In the genomic region with DNA sequence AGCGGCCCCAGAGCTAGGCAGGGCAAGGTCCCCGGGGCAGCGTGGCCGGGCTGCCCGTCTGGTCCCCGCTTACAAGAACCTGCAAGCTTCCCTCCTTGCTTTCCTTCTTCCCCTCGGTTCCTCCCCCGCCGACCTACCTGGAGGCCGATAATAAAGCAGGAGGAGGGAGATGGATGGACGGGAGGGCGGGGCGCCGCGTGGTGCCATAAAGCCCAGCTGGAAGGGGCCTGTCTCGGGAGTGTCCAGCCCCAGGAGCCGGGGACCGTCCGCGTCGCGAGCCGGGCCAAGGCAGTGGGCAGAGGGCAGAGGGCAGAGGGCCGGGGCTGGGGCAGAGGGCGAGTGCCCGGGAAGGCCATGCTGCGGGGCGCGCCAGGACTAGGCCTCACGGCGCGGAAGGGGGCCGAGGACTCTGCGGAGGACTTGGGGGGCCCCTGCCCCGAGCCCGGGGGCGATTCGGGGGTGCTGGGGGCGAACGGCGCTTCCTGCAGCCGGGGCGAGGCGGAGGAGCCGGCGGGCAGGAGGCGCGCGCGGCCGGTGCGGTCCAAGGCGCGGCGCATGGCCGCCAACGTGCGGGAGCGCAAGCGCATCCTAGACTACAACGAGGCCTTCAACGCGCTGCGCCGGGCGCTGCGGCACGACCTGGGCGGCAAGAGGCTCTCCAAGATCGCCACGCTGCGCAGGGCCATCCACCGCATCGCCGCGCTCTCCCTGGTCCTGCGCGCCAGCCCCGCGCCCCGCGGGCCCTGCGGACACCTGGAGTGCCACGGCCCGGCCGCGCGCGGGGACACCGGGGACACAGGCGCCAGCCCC, we compare ENCODE assay signal across 16 cellular contexts. TPM values are rescaled to one million over a fixed set of nuclear protein-coding genes. Genes with fewer than 3 reads are reported as not detected.
DNase-seq lines count a peak whose midpoint lies in the region; ATAC-seq and TF ChIP-seq lines count a peak whose summit lies in the region.
"Had no signal": no experiment of that assay in that cellular context is flagged by ENCODE, and none has a peak within 500 bp of the region (broad histone marks: within the 10 kb centered on the region; RNA-seq: fewer than 3 reads in every experiment).

TSS of gene BHLHA9 (plus strand) at position 235 of the 810 bp plus-strand sequence. CDS start at position 355, 120 bp downstream.

- H4K20me1 ChIP-seq in HCT116 (ENCODE audit: insufficient read depth), result no peaks in the 10 kb centered on the region
- H4K20me1 ChIP-seq in mammary epithelial cell (ENCODE audit: insufficient read depth, low read length), result no peaks in the 10 kb centered on the region

- no peak within 1 kb of the TSS for H3K4me3 ChIP-seq in CD4-positive, CD25-positive, alpha-beta regulatory T cell (ENCODE audit: low read depth, low read length)
- H3K4me3 ChIP-seq in HCT116 (replicated peaks in 1 of 2; ENCODE audit: low read depth in 1 of 2, low read length in 2 of 2), result no peak within 1 kb of the TSS
- no peak within 1 kb of the TSS for H3K4me3 ChIP-seq in mammary epithelial cell (replicated peaks in 1 of 3; ENCODE audit: insufficient read depth in 1 of 3, low read depth in 2 of 3, low read length in 3 of 3)
- H3K4me3 ChIP-seq in MG63, result no peak within 1 kb of the TSS

- 87% methylated on average over 3 of the region's 91 CpGs for WGBS in mammary epithelial cell (ENCODE audit: low coverage, missing lambda C conversion rate)

- H3K27ac Mint-ChIP-seq in CD4-positive, CD25-positive, alpha-beta regulatory T cell, result peak within 1 kb of the TSS in 1 of 3 donors; percentile 9
- H3K27ac Mint-ChIP-seq in nephron progenitor cell, result no peak within 1 kb of the TSS

- peaks cover 30% of the 10 kb centered on the region for H3K27me3 Mint-ChIP-seq in CD4-positive, CD25-positive, alpha-beta regulatory T cell
- peaks cover 22% of the 10 kb centered on the region for H3K27me3 Mint-ChIP-seq in nephron progenitor cell (ENCODE audit: low read depth, poor library complexity)

- ATAC-seq in CD4-positive, CD25-positive, alpha-beta regulatory T cell (ENCODE audit: low read depth in 2 of 2), result no peak
- ATAC-seq in HCT116, result no peak
- no peak for ATAC-seq in GM21529 (IDR thresholded peaks at IDR 0.05; ENCODE audit: unreplicated experiment)
- ATAC-seq: right cardiac atrium had no signal

- dilution Hi-C loops in mammary epithelial cell (cut with HindIII; ENCODE audit: low sequenced_read_pairs), result no loop called here

- H3K4me1 ChIP-seq in CD4-positive, CD25-positive, alpha-beta regulatory T cell (ENCODE audit: control insufficient read depth, insufficient read depth, low read length, poor library complexity, severe bottlenecking), result peaks cover 16% of the 10 kb centered on the region
- H3K4me1 ChIP-seq in HCT116 (ENCODE audit: control insufficient read depth in 1 of 2, insufficient read depth in 2 of 2, low read length in 2 of 2) (peaks cover 28 to 34% of the 10 kb centered on the region in 2 experiments), mammary epithelial cell (ENCODE audit: insufficient read depth, low read length) (no peaks in the 10 kb centered on the region)

- TF ChIP-seq POLR2A in HCT116 (IDR thresholded peaks at IDR 0.05; ENCODE audit: borderline replicate concordance, extremely low read depth, insufficient read depth, insufficient read length), result no peak

- no peaks in the 10 kb centered on the region for H3K9me2 ChIP-seq in HCT116 (ENCODE audit: insufficient read depth)

- H3K9ac ChIP-seq in HCT116 (ENCODE audit: low read length), result peak within 1 kb of the TSS; percentile 72; the same call in 1 of the 2 replicates
- no peak within 1 kb of the TSS for H3K9ac ChIP-seq in mammary epithelial cell (ENCODE audit: insufficient read depth, low read length)

- H3K4me1 Mint-ChIP-seq in CD4-positive, CD25-positive, alpha-beta regulatory T cell, result peaks cover 0 to 20% (median 7%) of the 10 kb centered on the region in 4 donors
- peaks cover 51% of the 10 kb centered on the region for H3K4me1 Mint-ChIP-seq in nephron progenitor cell

- H3K9me3 Mint-ChIP-seq in CD4-positive, CD25-positive, alpha-beta regulatory T cell, result no peaks in the 10 kb centered on the region
- no peaks in the 10 kb centered on the region for H3K9me3 Mint-ChIP-seq in nephron progenitor cell

- no peak for TF ChIP-seq RAD21 in HCT116 (IDR thresholded peaks at IDR 0.05; ENCODE audit: low read depth)

- no peak within 1 kb of the TSS for H2AFZ ChIP-seq in HCT116 (ENCODE audit: low read depth, low read length, poor library complexity, severe bottlenecking)
- H2AFZ ChIP-seq in mammary epithelial cell (ENCODE audit: low read depth, low read length), result peak within 1 kb of the TSS; percentile 20

- no peak within 1 kb of the TSS for H3K27ac ChIP-seq in CD4-positive, CD25-positive, alpha-beta regulatory T cell (ENCODE audit: insufficient read depth, low read length, poor library complexity, severe bottlenecking)
- H3K27ac ChIP-seq in HCT116 (ENCODE audit: low read depth, low read length) (peak within 1 kb of the TSS; percentile 86), mammary epithelial cell (ENCODE audit: insufficient read depth, low read depth, low read length) (no peak within 1 kb of the TSS)

- no peak for TF ChIP-seq CTCF in HCT116 (IDR thresholded peaks at IDR 0.05 in 2 of 3, conservative IDR thresholded peaks at IDR 0.05 in 1 of 3; ENCODE audit: borderline replicate concordance in 1 of 3, insufficient read depth in 1 of 3, low read depth in 2 of 3, low read length in 2 of 3)
- no peak for TF ChIP-seq CTCF in mammary epithelial cell (conservative IDR thresholded peaks at IDR 0.05 in 1 of 2, IDR thresholded peaks at IDR 0.05 in 1 of 2; ENCODE audit: extremely low read depth in 1 of 2, insufficient read depth in 1 of 2, low read depth in 1 of 2, low read length in 2 of 2)
- no peak for TF ChIP-seq CTCF in nephron progenitor cell (IDR thresholded peaks at IDR 0.05)

- POLR2A ChIA-PET in HCT116 (lab: Charles Lee), result no interaction called here

- intact Hi-C loops in HCT116 (cut with micrococcal nuclease) (no loop called here), mammary epithelial cell (cut with micrococcal nuclease) (no loop called here)

- no peaks in the 10 kb centered on the region for H3K9me3 ChIP-seq in CD4-positive, CD25-positive, alpha-beta regulatory T cell (ENCODE audit: control insufficient read depth in 2 of 2, low read length in 2 of 2)
- no peaks in the 10 kb centered on the region for H3K9me3 ChIP-seq in HCT116 (ENCODE audit: control insufficient read depth in 1 of 2, insufficient read depth in 1 of 2, low read depth in 1 of 2, low read length in 2 of 2)
- H3K9me3 ChIP-seq in mammary epithelial cell (replicated peaks; ENCODE audit: insufficient read depth, low read length), result no peaks in the 10 kb centered on the region
- no peaks in the 10 kb centered on the region for H3K9me3 ChIP-seq in MG63

- peak within 1 kb of the TSS; percentile 61 to 93 (median 80) for H3K4me3 Mint-ChIP-seq in CD4-positive, CD25-positive, alpha-beta regulatory T cell
- H3K4me3 Mint-ChIP-seq in nephron progenitor cell, result peak within 1 kb of the TSS; percentile 92

- peak within 1 kb of the TSS; percentile 92 for H3K4me2 ChIP-seq in HCT116 (ENCODE audit: low read length)
- H3K4me2 ChIP-seq in mammary epithelial cell (ENCODE audit: insufficient read depth, low read depth, low read length), result no peak within 1 kb of the TSS

- in situ Hi-C loops in mammary epithelial cell (cut with MboI; ENCODE audit: low sequenced_read_pairs in 2 of 2), result loop anchor here in 1 of 2 donors (25.0 kb wide), 2 partner anchors 242 to 367 kb away; partner anchors contain the start of genes INPP5K, RILP, SCARF1 and SLC43A2

- DNase-seq in CD4-positive, CD25-positive, alpha-beta regulatory T cell, result no peak
- DNase-seq in HCT116 (ENCODE audit: low read depth, low spot score) (no peak), mammary epithelial cell (no peak), nephron progenitor cell (no peak), MG63 (no peak), NAMALWA (ENCODE audit: low spot score) (no peak)
- DNase-seq: COR-L47, NCI-H226, RPMI8226, T1000 had no signal

- RAD21 ChIA-PET in HCT116 (lab: Charles Lee; ENCODE audit: low non-redundant PET in 1 of 2, low total read pairs in 2 of 2, uncharacterized antibody in 2 of 2, unreplicated experiment in 2 of 2), result interaction anchor here in 1 of 2 experiments (0.6 kb wide), 1 partner anchor 74 kb away, joined by 5 read pairs; no protein-coding TSS in a partner anchor

- H3K27me3 ChIP-seq in CD4-positive, CD25-positive, alpha-beta regulatory T cell (ENCODE audit: control insufficient read depth, insufficient read depth, low read length), result no peaks in the 10 kb centered on the region
- H3K27me3 ChIP-seq in HCT116 (ENCODE audit: insufficient read depth, low read length) (no peaks in the 10 kb centered on the region), mammary epithelial cell (ENCODE audit: insufficient read depth, low read length) (peaks cover 21% of the 10 kb centered on the region), MG63 (no peaks in the 10 kb centered on the region)

- CTCF ChIA-PET in HCT116 (lab: Charles Lee) (no interaction called here), mammary epithelial cell (lab: Charles Lee; ENCODE audit: low non-redundant PET) (no interaction called here)

- H3K79me2 ChIP-seq in HCT116 (ENCODE audit: insufficient read depth, low read length), result no peaks in the 10 kb centered on the region
- H3K79me2 ChIP-seq in mammary epithelial cell (ENCODE audit: insufficient read depth, low read length), result no peaks in the 10 kb centered on the region

- no peaks in the 10 kb centered on the region for H3K36me3 ChIP-seq in CD4-positive, CD25-positive, alpha-beta regulatory T cell (ENCODE audit: control insufficient read depth, insufficient read depth, low read length)
- H3K36me3 ChIP-seq in HCT116 (ENCODE audit: control insufficient read depth in 1 of 2, insufficient read depth in 2 of 2, low read length in 2 of 2) (no peaks in the 10 kb centered on the region), mammary epithelial cell (ENCODE audit: insufficient read depth, low read length) (no peaks in the 10 kb centered on the region), MG63 (no peaks in the 10 kb centered on the region)

- H3K36me3 Mint-ChIP-seq in CD4-positive, CD25-positive, alpha-beta regulatory T cell, result no peaks in the 10 kb centered on the region
- H3K36me3 Mint-ChIP-seq in nephron progenitor cell (ENCODE audit: low read depth), result no peaks in the 10 kb centered on the region

- BruUV-seq in HCT116 (replicated peaks; lab: Mats Ljungman, UMichigan) (no TSS peak), mammary epithelial cell (replicated peaks; lab: Mats Ljungman, UMichigan) (no TSS peak)

RNA-seq across cellular contexts. Expression of gene BHLHA9, which starts in this region (rescaled TPM):
- total RNA-seq in CD4-positive, CD25-positive, alpha-beta regulatory T cell, result not detected
- not detected for polyA plus RNA-seq in CD4-positive, CD25-positive, alpha-beta regulatory T cell
- total RNA-seq in HCT116 (2021; ENCODE audit: unreplicated experiment) (not detected), mammary epithelial cell (not detected)
- not detected in 2 replicates for polyA plus RNA-seq in HCT116 (2012)
- polyA plus RNA-seq in mammary epithelial cell, result not detected
- polyA minus RNA-seq in mammary epithelial cell, result not detected
- total RNA-seq in MG63 (2014; rRNA removed; shearing (Covaris generic); ENCODE audit: low replicate concordance), result not detected in 2 replicates
- total RNA-seq: bronchial epithelial cell, epithelial cell of proximal tubule, mucosa of gallbladder, right cardiac atrium, subcutaneous adipose tissue had no signal
- polyA plus RNA-seq: right cardiac atrium had no signal
